Comparison of ENCODE assay signal across 10 cellular contexts in the genomic region with DNA sequence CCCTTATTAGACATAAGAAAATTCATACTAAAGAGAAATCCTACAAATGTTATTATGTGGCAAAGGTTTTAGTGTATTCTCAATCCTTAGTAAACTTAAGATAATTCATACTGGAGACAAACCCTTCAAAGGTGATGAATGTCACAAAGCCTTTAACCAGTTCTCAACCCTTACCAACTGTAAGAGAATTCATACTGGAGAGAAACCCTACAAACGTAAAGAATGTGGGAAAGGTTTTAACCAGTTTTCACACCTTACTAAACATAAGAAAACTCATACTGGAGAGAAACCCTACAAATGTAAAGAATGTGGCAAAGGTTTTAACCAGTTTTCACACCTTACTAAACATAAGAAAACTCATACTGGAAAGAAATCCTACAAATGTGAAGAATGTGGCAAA.
"Had no signal": no experiment of that assay in that cellular context is flagged by ENCODE, and none has a peak within 500 bp of the region (broad histone marks: within the 10 kb centered on the region; RNA-seq: fewer than 3 reads in every experiment).

No MANE protein-coding gene starts in this region.

- H2AFZ ChIP-seq: GM23248, GM23338 had no signal

- DNase-seq: GM23248, GOT3, H7, H9, HCEC 1CT, HFFc6 had no signal

- H3K4me2 ChIP-seq: GM23338 had no signal

- H3K4me1 ChIP-seq: HAP-1 had no signal

- H3K9ac ChIP-seq: GM23248 had no signal

- H3K27ac ChIP-seq: GM23248 had no signal

- ATAC-seq: GM23338, HCT116 had no signal

- H3K9me3 ChIP-seq: HAP-1 had no signal

- H3K36me3 ChIP-seq: HAP-1 had no signal

- H3K4me3 ChIP-seq: GM23248, GM23338, HAP-1 had no signal

- FAIRE-seq: H54 had no signal
